Comparison of ENCODE assay signal across 8 cellular contexts in the genomic region with DNA sequence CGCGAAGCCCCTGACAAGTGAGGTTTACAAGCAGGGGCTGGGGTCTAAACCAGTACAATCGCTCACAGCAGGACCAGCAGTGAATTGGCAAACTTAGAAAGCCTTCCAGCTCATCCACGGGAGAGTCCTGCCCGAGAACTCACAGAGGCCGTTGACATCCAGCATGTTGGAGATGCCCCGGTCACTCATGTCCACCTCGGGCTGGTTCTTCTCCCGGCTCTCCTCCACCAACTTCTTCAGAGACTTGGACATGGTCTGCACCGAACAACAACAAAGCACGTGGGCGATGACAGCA. TPM values are rescaled to one million over a fixed set of nuclear protein-coding genes. Genes with fewer than 3 reads are reported as not detected.
DNase-seq lines count a peak whose midpoint lies in the region; ATAC-seq and TF ChIP-seq lines count a peak whose summit lies in the region.

No MANE protein-coding gene starts in this region.

- H3K27me3 Mint-ChIP-seq in osteocyte (ENCODE audit: unreplicated experiment), result no peaks in the 10 kb centered on the region

- peaks cover 0 to under 1% (median 0%) of the 10 kb centered on the region in 4 donors for H3K9me3 ChIP-seq in Peyer's patch
- peaks cover 0 to under 1% of the 10 kb centered on the region in 2 donors for H3K9me3 ChIP-seq in esophagus (ENCODE audit: control insufficient read depth in 2 of 2, insufficient read depth in 1 of 2, low read depth in 1 of 2, low read length in 1 of 2)

- TF ChIP-seq CTCF in Peyer's patch (IDR thresholded peaks at IDR 0.05), result no peak
- TF ChIP-seq CTCF in osteocyte (IDR thresholded peaks at IDR 0.05), result no peak

- DNase-seq in COLO829 (ENCODE audit: low spot score) (peak; percentile 8), Peyer's patch (no peak), osteocyte (ENCODE audit: extremely low spot score, unreplicated experiment) (no peak), NCI-H345 treated with DMSO at 0.1 percent for 48 hours (lab: John Stamatoyannopoulos, UW; ENCODE audit: unreplicated experiment) (no peak), DMS 273 (lab: John Stamatoyannopoulos, UW; ENCODE audit: unreplicated experiment) (no peak)

- H3K27me3 ChIP-seq in Peyer's patch (no peaks in the 10 kb centered on the region), esophagus (ENCODE audit: control insufficient read depth in 1 of 2, insufficient read depth in 2 of 2, low read length in 2 of 2) (no peaks in the 10 kb centered on the region)

- peaks cover 3% of the 10 kb centered on the region for H3K9me3 Mint-ChIP-seq in osteocyte (ENCODE audit: unreplicated experiment)

- H3K27ac Mint-ChIP-seq in osteocyte (ENCODE audit: unreplicated experiment), result peak overlapping the region; percentile 87

- ATAC-seq in HG02981 (IDR thresholded peaks at IDR 0.05; ENCODE audit: unreplicated experiment) (no peak), GM19328 (IDR thresholded peaks at IDR 0.05; ENCODE audit: unreplicated experiment) (no peak)

- peak overlapping the region; percentile 98 for H3K4me3 Mint-ChIP-seq in osteocyte (ENCODE audit: unreplicated experiment)

- peak overlapping the region; percentile 51 to 82 (median 76) for H3K4me3 ChIP-seq in Peyer's patch
- H3K4me3 ChIP-seq in esophagus (ENCODE audit: low read depth in 1 of 2, low read length in 2 of 2), result peak overlapping the region; percentile 86 to 97

- H3K27ac ChIP-seq in Peyer's patch, result peak overlapping the region; percentile 65 to 87 (median 71)
- peak overlapping the region; percentile 83 to 84 for H3K27ac ChIP-seq in esophagus (ENCODE audit: low read depth in 2 of 2, low read length in 1 of 2)

- TF ChIP-seq POLR2A in Peyer's patch (IDR thresholded peaks at IDR 0.05), result no peak

- WGBS in esophagus, 2 donors, result 2 to 5% methylated on average over 12 of the region's 12 CpGs

- H3K4me1 ChIP-seq in Peyer's patch, result peaks cover 0 to 14% (median 3%) of the 10 kb centered on the region in 4 donors
- H3K4me1 ChIP-seq in esophagus (ENCODE audit: control insufficient read depth in 2 of 2, insufficient read depth in 2 of 2, low read length in 1 of 2), result peaks cover 0 to 6% of the 10 kb centered on the region in 2 donors

- H3K4me1 Mint-ChIP-seq in osteocyte (ENCODE audit: unreplicated experiment), result peaks cover 32% of the 10 kb centered on the region

- H3K36me3 ChIP-seq in Peyer's patch (no peaks in the 10 kb centered on the region), esophagus (ENCODE audit: control insufficient read depth in 2 of 2, insufficient read depth in 2 of 2, low read length in 1 of 2) (no peaks in the 10 kb centered on the region)

- H3K36me3 Mint-ChIP-seq in osteocyte (ENCODE audit: unreplicated experiment), result peaks cover 4% of the 10 kb centered on the region

RNA-seq across cellular contexts. Expression of gene RSU1, which starts 0.4 kb away (rescaled TPM):
- 10 to 100 TPM; 14.5 to 31.4 (median 23.5) TPM for total RNA-seq in Peyer's patch
- polyA plus RNA-seq in esophagus, result 10 to 100 TPM; 24.7 to 44.6 TPM
- 92.0 and 99.0 TPM in 2 replicates for total RNA-seq in osteocyte
